ENCODE assay signal across 14 cellular contexts in genomic region chr6:159100011-159100788, GRCh38. TPM values are rescaled to one million over a fixed set of nuclear protein-coding genes. Genes with fewer than 3 reads are reported as not detected.
A peak's percentile ranks its signal among the peaks of the same experiment; 100 is the strongest.
DNase-seq lines count a peak whose midpoint lies in the region; ATAC-seq and TF ChIP-seq lines count a peak whose summit lies in the region.
"Had no signal": no experiment of that assay in that cellular context is flagged by ENCODE, and none has a peak within 500 bp of the region (broad histone marks: within the 10 kb centered on the region; RNA-seq: fewer than 3 reads in every experiment).

No MANE protein-coding gene starts in this region.

- no peak overlapping the region for H4K91ac ChIP-seq in neuronal stem cell (ENCODE audit: low read depth, low read length, poor library complexity)

- no peaks in the 10 kb centered on the region for H3K27me3 ChIP-seq in CD4-positive, alpha-beta T cell (ENCODE audit: control insufficient read depth, insufficient read depth, low read length)
- H3K27me3 ChIP-seq in adipocyte (replicated peaks; ENCODE audit: control insufficient read depth, insufficient read depth, low read length), result peaks cover 42% of the 10 kb centered on the region
- H3K27me3 ChIP-seq in neuronal stem cell (ENCODE audit: control insufficient read depth in 3 of 3, insufficient read depth in 3 of 3, low read depth in 1 of 3, low read length in 3 of 3), result peaks cover 0 to 33% (median 0%) of the 10 kb centered on the region in 3 experiments
- H3K27me3 ChIP-seq: breast epithelium, SJSA1 had no signal

- no peak overlapping the region for H2BK120ac ChIP-seq in neuronal stem cell (ENCODE audit: low read depth, low read length)

- no peak overlapping the region for H3K4ac ChIP-seq in neuronal stem cell (ENCODE audit: low read length)

- ATAC-seq in CD4-positive, alpha-beta T cell (ENCODE audit: poor library complexity), result no peak
- ATAC-seq in HG03039 (IDR thresholded peaks at IDR 0.05; ENCODE audit: unreplicated experiment) (no peak), HG03196 (IDR thresholded peaks at IDR 0.05; ENCODE audit: unreplicated experiment) (no peak)
- ATAC-seq: heart right ventricle had no signal

- H3K27ac Mint-ChIP-seq in CD4-positive, alpha-beta T cell, result peak overlapping the region; percentile 86
- H3K27ac Mint-ChIP-seq in mesothelial cell of epicardium, result no peak overlapping the region

- H3K79me1 ChIP-seq in neuronal stem cell (ENCODE audit: low read depth, low read length), result no peaks in the 10 kb centered on the region

- H3K4me1 Mint-ChIP-seq in CD4-positive, alpha-beta T cell (ENCODE audit: low read depth), result peaks cover 76% of the 10 kb centered on the region
- peaks cover 5% of the 10 kb centered on the region for H3K4me1 Mint-ChIP-seq in mesothelial cell of epicardium

- H3K4me3 ChIP-seq in adipocyte (ENCODE audit: low read length) (no peak overlapping the region), neuronal stem cell (ENCODE audit: low read length in 2 of 2) (no peak overlapping the region)
- H3K4me3 ChIP-seq: breast epithelium, heart right ventricle, SJSA1 had no signal

- H4K8ac ChIP-seq in neuronal stem cell (ENCODE audit: low read depth, low read length), result no peak overlapping the region

- WGBS in neuronal stem cell (ENCODE audit: extremely low coverage in 2 of 2, insufficient read length in 2 of 2, insufficient replicate concordance in 1 of 2), 2 donors, result no CpG with 5 or more reads among the region's 13 CpGs

- CTCF ChIA-PET in CD4-positive, alpha-beta T cell (lab: Charles Lee), result interaction anchor here (0.7 to 0.8 kb wide), 2 partner anchors 18 to 57 kb away, joined by 3 read pairs; no protein-coding TSS in a partner anchor
- CTCF ChIA-PET in HEK293T (lab: Yijun Ruan, JAX), result no interaction called here

- no peaks in the 10 kb centered on the region for H3K9me3 ChIP-seq in CD4-positive, alpha-beta T cell (ENCODE audit: control insufficient read depth, low read length)
- H3K9me3 ChIP-seq in adipocyte (ENCODE audit: control insufficient read depth, low read length) (no peaks in the 10 kb centered on the region), neuronal stem cell (replicated peaks in 1 of 2; ENCODE audit: control insufficient read depth in 2 of 2, insufficient read depth in 1 of 2, low read depth in 1 of 2, low read length in 2 of 2) (no peaks in the 10 kb centered on the region)
- H3K9me3 ChIP-seq: breast epithelium, heart right ventricle, SJSA1 had no signal

- no peak overlapping the region for H2BK15ac ChIP-seq in neuronal stem cell (ENCODE audit: low read length)

- H3K27ac ChIP-seq in CD4-positive, alpha-beta T cell (ENCODE audit: low read depth, low read length), result no peak overlapping the region
- no peak overlapping the region for H3K27ac ChIP-seq in neuronal stem cell (replicated peaks; ENCODE audit: low read length)
- H3K27ac ChIP-seq: breast epithelium, heart right ventricle, SJSA1, VCaP had no signal

- H3K36me3 Mint-ChIP-seq in CD4-positive, alpha-beta T cell (ENCODE audit: low read depth), result no peaks in the 10 kb centered on the region
- H3K36me3 Mint-ChIP-seq in mesothelial cell of epicardium, result no peaks in the 10 kb centered on the region

- no peak overlapping the region for H2BK5ac ChIP-seq in neuronal stem cell (ENCODE audit: low read length)

- no peak overlapping the region for H2BK12ac ChIP-seq in neuronal stem cell (ENCODE audit: low read length)

- H3K23ac ChIP-seq in neuronal stem cell (ENCODE audit: low read depth, low read length, poor library complexity), result no peak overlapping the region

- no peak overlapping the region for H3K18ac ChIP-seq in neuronal stem cell (ENCODE audit: low read length)

- H3K4me1 ChIP-seq in adipocyte (ENCODE audit: control insufficient read depth, insufficient read depth, low read length) (no peaks in the 10 kb centered on the region), neuronal stem cell (ENCODE audit: control insufficient read depth in 2 of 2, insufficient read depth in 1 of 2, low read depth in 1 of 2, low read length in 2 of 2) (peaks cover 0 to 2% of the 10 kb centered on the region in 2 donors)

- H3K36me3 ChIP-seq in adipocyte (ENCODE audit: control insufficient read depth, insufficient read depth, low read length, severe bottlenecking) (no peaks in the 10 kb centered on the region), neuronal stem cell (replicated peaks in 1 of 2; ENCODE audit: control insufficient read depth in 2 of 2, insufficient read depth in 2 of 2, low read length in 2 of 2) (no peaks in the 10 kb centered on the region)
- H3K36me3 ChIP-seq: breast epithelium, heart right ventricle, SJSA1 had no signal

- H2AK5ac ChIP-seq in neuronal stem cell (ENCODE audit: low read depth, low read length), result no peak overlapping the region

- intact Hi-C loops in CD4-positive, alpha-beta T cell (cut with DNase I, micrococcal nuclease), result loop anchor here (10.0 kb wide), 2 partner anchors 395 to 455 kb away; partner anchors contain the start of gene DYNLT1 (in 1 of the 2)

- POLR2A ChIA-PET in CD4-positive, alpha-beta T cell (lab: Charles Lee), result interaction anchor here (0.6 to 9.6 kb wide), 3 partner anchors 57 to 532 kb away, joined by 5 to 99 read pairs (median 6); partner anchors contain the start of gene TAGAP
- POLR2A ChIA-PET in HEK293T (lab: Yijun Ruan, JAX), result no interaction called here

- no peaks in the 10 kb centered on the region for H3K27me3 Mint-ChIP-seq in CD4-positive, alpha-beta T cell
- no peaks in the 10 kb centered on the region for H3K27me3 Mint-ChIP-seq in mesothelial cell of epicardium (ENCODE audit: low read depth)

- no peak overlapping the region for H2AFZ ChIP-seq in neuronal stem cell (ENCODE audit: low read length)

- no peak for DNase-seq in CD4-positive, alpha-beta T cell
- DNase-seq in HEK293T (ENCODE audit: extremely low spot score) (no peak), adipocyte (ENCODE audit: low read depth) (peak; percentile 51), neuronal stem cell (ENCODE audit: low spot score) (no peak), mesothelial cell of epicardium (ENCODE audit: low spot score in 2 of 2, unreplicated experiment in 2 of 2) (no peak)
- DNase-seq: heart right ventricle; stimulated activated CD4-positive, alpha-beta T cell treated with anti-CD3 and anti-CD28 coated beads, Interleukin-1b, Interleukin-23, amount 100 ng/mL, for 48 hours; stimulated activated CD8-positive, alpha-beta memory T cell treated with anti-CD3 and anti-CD28 coated beads, Interleukin-4, amount 100 ng/mL, for 48 hours had no signal

- no peak for TF ChIP-seq CTCF in CD4-positive, alpha-beta T cell (IDR thresholded peaks at IDR 0.05)
- TF ChIP-seq CTCF in mesothelial cell of epicardium (IDR thresholded peaks at IDR 0.05; ENCODE audit: unreplicated experiment), result no peak

- H3K14ac ChIP-seq in neuronal stem cell (ENCODE audit: low read length), result peak overlapping the region; percentile 25

- H3K9ac ChIP-seq in adipocyte (ENCODE audit: low read length) (no peak overlapping the region), neuronal stem cell (ENCODE audit: low read depth, low read length, poor library complexity) (no peak overlapping the region)

- no peak overlapping the region for H3K4me2 ChIP-seq in neuronal stem cell (ENCODE audit: insufficient read depth, low read length, poor library complexity, severe bottlenecking)

- H3K9me3 Mint-ChIP-seq in CD4-positive, alpha-beta T cell, result no peaks in the 10 kb centered on the region
- no peaks in the 10 kb centered on the region for H3K9me3 Mint-ChIP-seq in mesothelial cell of epicardium

- H3K4me3 Mint-ChIP-seq in CD4-positive, alpha-beta T cell, result peak overlapping the region; percentile 42
- no peak overlapping the region for H3K4me3 Mint-ChIP-seq in mesothelial cell of epicardium

TF ChIP-seq in HEK293T, 16 proteins besides CTCF, POLR2A, EP300 and RAD21:
- TF ChIP-seq L3MBTL2 (conservative IDR thresholded peaks at IDR 0.05), result no peak
- TF ChIP-seq ZNF384 (IDR thresholded peaks at IDR 0.05), result 0 out of 2 replicates have a peak, but pooled peaks have one; percentile 0

RNA-seq across cellular contexts. Expression of gene TAGAP, which starts 55.4 kb away (rescaled TPM):
- 100 to 1,000 TPM; 245 to 261 TPM for total RNA-seq in CD4-positive, alpha-beta T cell
- not detected for polyA plus RNA-seq in neuronal stem cell (2013, experiment 1 of 2)
- not detected for polyA plus RNA-seq in neuronal stem cell (2013, experiment 2 of 2)
- total RNA-seq in mesothelial cell of epicardium, result 0.16 to 0.32 TPM (median 0.24 TPM) in 3 replicates
- total RNA-seq: HT1080 had no signal

Comparison
In these comparisons a context has a peak if more than half of its experiments do, and no peak if none do; other contexts are left out.
1. RNA of gene TAGAP, which starts 55.4 kb away (total RNA-seq): 245 to 261 TPM in CD4-positive, alpha-beta T cell; 0.16 to 0.32 TPM in mesothelial cell of epicardium; every median in the first group is over 100 times any median in the second.